In the genomic region with DNA sequence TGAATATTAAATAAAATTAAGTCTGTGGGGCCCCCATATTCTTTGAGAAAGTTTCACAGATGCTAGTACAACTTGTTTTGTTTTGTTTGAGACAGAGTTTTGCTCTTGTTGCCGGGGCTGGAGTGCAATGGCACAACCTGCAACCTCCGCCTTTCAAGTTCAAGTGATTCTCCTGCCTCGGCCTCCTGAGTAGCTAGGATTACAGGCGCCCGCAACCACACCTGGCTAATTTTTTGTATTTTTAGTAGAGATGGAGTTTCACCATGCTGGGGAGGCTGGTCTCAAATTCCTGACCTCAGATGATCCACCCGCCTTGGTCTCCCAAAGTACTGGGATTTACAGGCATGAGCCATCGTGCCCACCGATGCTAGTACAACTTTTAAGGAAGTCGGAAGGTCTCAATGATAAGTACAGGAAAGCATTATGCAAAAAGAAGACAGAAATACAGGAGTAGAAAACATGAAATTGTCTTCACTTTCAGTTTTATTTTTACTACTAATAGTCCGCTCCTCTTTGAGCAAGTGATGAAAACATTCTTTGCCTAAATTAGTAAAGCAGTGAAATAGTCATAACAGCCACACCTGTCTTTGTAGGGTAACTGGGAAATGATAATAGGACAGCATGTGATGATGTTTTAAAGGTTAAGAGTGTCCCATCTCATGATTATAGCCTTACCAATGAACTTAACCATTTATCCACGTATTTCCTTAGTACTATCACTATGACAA, we compare ENCODE assay signal across 11 cellular contexts.
DNase-seq lines count a peak whose midpoint lies in the region; ATAC-seq and TF ChIP-seq lines count a peak whose summit lies in the region.
"Had no signal": no experiment of that assay in that cellular context is flagged by ENCODE, and none has a peak within 500 bp of the region (broad histone marks: within the 10 kb centered on the region; RNA-seq: fewer than 3 reads in every experiment).

No MANE protein-coding gene starts in this region.

- H3K9me3 ChIP-seq in WERI-Rb-1 (ENCODE audit: severe bottlenecking) = no peaks in the 10 kb centered on the region

- no peak overlapping the region for H3K4me3 ChIP-seq in WERI-Rb-1 (ENCODE audit: low read depth, low read length)

- DNase-seq in WERI-Rb-1 (no peak), NCI-H128 (lab: John Stamatoyannopoulos, UW; ENCODE audit: unreplicated experiment) (no peak), NCI-H345 (lab: John Stamatoyannopoulos, UW) (no peak), inferior parietal cortex (ENCODE audit: extremely low spot score) (no peak)
- DNase-seq: DMS79 treated with DMSO at 0.1 percent for 48 hours, NCI-H1930, PC-3 had no signal

- no peak overlapping the region for H3K27ac ChIP-seq in WERI-Rb-1

- ATAC-seq in GM18498 (IDR thresholded peaks at IDR 0.05; ENCODE audit: unreplicated experiment) (peak; percentile 84), GM19463 (IDR thresholded peaks at IDR 0.05; ENCODE audit: unreplicated experiment) (peak; percentile 91), HG02852 (IDR thresholded peaks at IDR 0.05; ENCODE audit: unreplicated experiment) (peak; percentile 92), HG03460 (IDR thresholded peaks at IDR 0.05; ENCODE audit: unreplicated experiment) (peak; percentile 73)
- ATAC-seq: PC-3 had no signal

- H3K36me3 ChIP-seq in WERI-Rb-1 = no peaks in the 10 kb centered on the region

- no peak for TF ChIP-seq CTCF in WERI-Rb-1 (IDR thresholded peaks at IDR 0.05; ENCODE audit: low read depth, low read length)

- no peaks in the 10 kb centered on the region for H3K27me3 ChIP-seq in WERI-Rb-1 (ENCODE audit: insufficient read depth, low read depth, severe bottlenecking)
